Comparison of ENCODE assay signal across 18 cellular contexts in the genomic region with DNA sequence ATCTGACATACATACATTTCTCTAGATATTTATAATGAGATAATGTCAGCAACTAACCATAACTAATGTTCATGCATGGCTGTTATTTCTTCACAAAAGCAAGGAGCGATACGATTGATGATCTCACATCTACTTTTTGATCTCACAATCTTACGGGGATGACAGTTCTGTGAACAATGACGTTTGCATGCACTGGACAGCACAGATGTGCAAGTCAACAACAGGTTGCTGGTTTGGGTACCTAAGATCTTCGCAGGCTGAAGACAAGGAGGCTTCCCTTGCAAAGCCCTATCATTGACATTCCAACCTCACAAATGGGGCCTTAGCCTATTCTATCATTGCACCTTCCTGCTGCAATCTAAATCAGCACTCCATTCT. TPM values are rescaled to one million over a fixed set of nuclear protein-coding genes. Genes with fewer than 3 reads are reported as not detected.
DNase-seq lines count a peak whose midpoint lies in the region; ATAC-seq lines count a peak whose summit lies in the region.
"Had no signal": no experiment of that assay in that cellular context is flagged by ENCODE, and none has a peak within 500 bp of the region (broad histone marks: within the 10 kb centered on the region; RNA-seq: fewer than 3 reads in every experiment).

No MANE protein-coding gene starts in this region.

- no peak for DNase-seq in activated naive CD4-positive, alpha-beta T cell (lab: John Stamatoyannopoulos, UW)
- no peak for DNase-seq in activated T-helper 2 cell treated with anti-CD3 and anti-CD28 coated beads, Interferon-gamma antibody, Interleukin-2, Interleukin-4, amounts not matched to agents 10 μg/mL and 5 μg/mL and 100 μg/mL, durations not matched to agents 14 hours and 24 hours and 36 hours (ENCODE audit: low spot score)
- no peak for DNase-seq in HK-2 (ENCODE audit: unreplicated experiment)
- DNase-seq in NCI-H1048 (lab: John Stamatoyannopoulos, UW), result no peak
- DNase-seq: adrenal gland, esophagus squamous epithelium, left ventricle myocardium superior, NCI-H1092, NCI-H2081 treated with DMSO at 0.1 percent for 48 hours, right lobe of liver had no signal

- H3K36me3 Mint-ChIP-seq in activated naive CD4-positive, alpha-beta T cell treated with anti-CD3 and anti-CD28 coated beads, Interleukin-2, amount 50 U/mL, for 24 hours, result no peaks in the 10 kb centered on the region
- H3K36me3 Mint-ChIP-seq in activated T-helper 2 cell treated with anti-CD3 and anti-CD28 coated beads, Interferon-gamma antibody, Interleukin-2, Interleukin-4, amounts not matched to agents 10 μg/mL and 5 μg/mL and 100 μg/mL, durations not matched to agents 14 hours and 24 hours and 36 hours (ENCODE audit: low read depth), result no peaks in the 10 kb centered on the region

- no peaks in the 10 kb centered on the region for H3K9me3 Mint-ChIP-seq in activated naive CD4-positive, alpha-beta T cell treated with anti-CD3 and anti-CD28 coated beads, Interleukin-2, amount 50 U/mL, for 24 hours
- H3K9me3 Mint-ChIP-seq in activated T-helper 2 cell treated with anti-CD3 and anti-CD28 coated beads, Interferon-gamma antibody, Interleukin-2, Interleukin-4, amounts not matched to agents 10 μg/mL and 5 μg/mL and 100 μg/mL, durations not matched to agents 14 hours and 24 hours and 36 hours, result peaks cover 7% of the 10 kb centered on the region

- intact Hi-C loops in activated T-helper 2 cell treated with anti-CD3 and anti-CD28 coated beads, Interferon-gamma antibody, Interleukin-2, Interleukin-4, amounts not matched to agents 10 μg/mL and 5 μg/mL and 100 μg/mL, durations not matched to agents 14 hours and 24 hours and 36 hours (cut with micrococcal nuclease), result loop anchor here (5.0 kb wide), 1 partner anchor 1660 kb away; no protein-coding TSS in a partner anchor

- ATAC-seq in HG03039 (IDR thresholded peaks at IDR 0.05; ENCODE audit: unreplicated experiment), result peak; percentile 17
- ATAC-seq in GM19351 (IDR thresholded peaks at IDR 0.05; ENCODE audit: unreplicated experiment), result no peak
- ATAC-seq: K562, left ventricle myocardium superior had no signal

- peaks cover 26% of the 10 kb centered on the region for H3K4me1 Mint-ChIP-seq in activated naive CD4-positive, alpha-beta T cell treated with anti-CD3 and anti-CD28 coated beads, Interleukin-2, amount 50 U/mL, for 24 hours
- H3K4me1 Mint-ChIP-seq in activated T-helper 2 cell treated with anti-CD3 and anti-CD28 coated beads, Interferon-gamma antibody, Interleukin-2, Interleukin-4, amounts not matched to agents 10 μg/mL and 5 μg/mL and 100 μg/mL, durations not matched to agents 14 hours and 24 hours and 36 hours (ENCODE audit: low read depth), result peaks cover 13% of the 10 kb centered on the region

- peak overlapping the region; percentile 38 for H3K4me3 Mint-ChIP-seq in activated naive CD4-positive, alpha-beta T cell treated with anti-CD3 and anti-CD28 coated beads, Interleukin-2, amount 50 U/mL, for 24 hours
- H3K4me3 Mint-ChIP-seq in activated T-helper 2 cell treated with anti-CD3 and anti-CD28 coated beads, Interferon-gamma antibody, Interleukin-2, Interleukin-4, amounts not matched to agents 10 μg/mL and 5 μg/mL and 100 μg/mL, durations not matched to agents 14 hours and 24 hours and 36 hours (ENCODE audit: low read depth), result no peak overlapping the region

- peak overlapping the region; percentile 98 for H3K27ac Mint-ChIP-seq in activated naive CD4-positive, alpha-beta T cell treated with anti-CD3 and anti-CD28 coated beads, Interleukin-2, amount 50 U/mL, for 24 hours
- H3K27ac Mint-ChIP-seq in activated T-helper 2 cell treated with anti-CD3 and anti-CD28 coated beads, Interferon-gamma antibody, Interleukin-2, Interleukin-4, amounts not matched to agents 10 μg/mL and 5 μg/mL and 100 μg/mL, durations not matched to agents 14 hours and 24 hours and 36 hours, result peak overlapping the region; percentile 55

- H3K27me3 Mint-ChIP-seq in activated naive CD4-positive, alpha-beta T cell treated with anti-CD3 and anti-CD28 coated beads, Interleukin-2, amount 50 U/mL, for 24 hours, result no peaks in the 10 kb centered on the region
- no peaks in the 10 kb centered on the region for H3K27me3 Mint-ChIP-seq in activated T-helper 2 cell treated with anti-CD3 and anti-CD28 coated beads, Interferon-gamma antibody, Interleukin-2, Interleukin-4, amounts not matched to agents 10 μg/mL and 5 μg/mL and 100 μg/mL, durations not matched to agents 14 hours and 24 hours and 36 hours (ENCODE audit: low read depth)

RNA-seq across cellular contexts. Expression of gene C12orf42, which starts 53.6 kb away (rescaled TPM):
- total RNA-seq in activated T-helper 2 cell treated with anti-CD3 and anti-CD28 coated beads, Interferon-gamma antibody, Interleukin-2, Interleukin-4, amounts not matched to agents 10 μg/mL and 5 μg/mL and 100 μg/mL, durations not matched to agents 14 hours and 24 hours and 36 hours, result not detected in 2 replicates
- total RNA-seq: adrenal gland, cardiac muscle cell, esophagus squamous epithelium, H4, K562, left ventricle myocardium superior, mucosa of gallbladder, right lobe of liver, RPMI7951 had no signal
